Comparison of ENCODE assay signal across 29 cellular contexts in the genomic region with DNA sequence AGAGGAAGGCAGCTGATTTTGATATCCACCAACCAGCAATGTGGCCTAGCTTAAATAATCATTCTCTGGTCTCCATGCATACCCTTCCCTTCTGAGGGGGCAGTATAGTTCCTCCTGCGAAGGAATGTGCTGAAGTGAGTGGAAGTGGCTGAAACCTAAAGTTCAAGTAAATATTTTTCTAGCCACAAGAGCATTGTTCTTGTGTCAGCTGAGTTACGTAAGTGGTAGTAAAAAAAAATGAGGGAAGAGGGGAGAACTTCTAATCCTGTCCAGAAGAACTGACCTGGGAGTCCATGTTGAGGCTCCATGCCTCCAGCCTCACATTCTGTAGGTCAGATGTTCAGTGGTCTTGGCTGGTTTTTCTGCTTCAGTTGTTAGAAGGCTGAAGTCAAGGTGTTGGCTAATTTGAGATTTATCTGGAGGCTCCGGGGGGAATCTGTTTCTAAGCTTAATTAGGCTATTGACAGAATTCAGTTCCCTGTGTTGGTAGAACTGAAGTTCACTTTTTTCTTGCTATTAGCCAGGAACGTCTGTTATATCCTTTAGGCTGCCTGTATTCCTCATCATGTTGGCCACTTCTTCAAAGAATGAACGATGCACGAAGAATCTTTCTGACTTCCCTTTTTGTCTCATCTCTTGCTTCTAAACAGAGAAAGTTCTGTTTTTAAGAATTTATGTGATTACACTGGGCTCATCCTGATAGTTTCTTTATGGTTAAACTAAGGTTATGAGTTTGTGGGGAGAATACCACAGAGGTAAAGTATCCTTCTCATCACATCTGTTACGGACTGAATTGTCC.
DNase-seq lines count a peak whose midpoint lies in the region; ATAC-seq and TF ChIP-seq lines count a peak whose summit lies in the region.
"Had no signal": no experiment of that assay in that cellular context is flagged by ENCODE, and none has a peak within 500 bp of the region (broad histone marks: within the 10 kb centered on the region; RNA-seq: fewer than 3 reads in every experiment).

No MANE protein-coding gene starts in this region.

- no peaks in the 10 kb centered on the region for H3F3A ChIP-seq in neural progenitor cell (ENCODE audit: low read depth)

- DNase-seq in H4 (ENCODE audit: low spot score) = peak; percentile 36
- peak; percentile 28 for DNase-seq in SKM-1 (lab: John Stamatoyannopoulos, UW; ENCODE audit: unreplicated experiment)
- DNase-seq in epithelial cell of proximal tubule (ENCODE audit: low read depth) = peak; percentile 40
- peak; percentile 91 for DNase-seq in renal cortical epithelial cell (ENCODE audit: low read depth)
- DNase-seq in neural progenitor cell (ENCODE audit: low spot score) = no peak
- DNase-seq in DMS 273 treated with DMSO at 0.1 percent for 48 hours (lab: John Stamatoyannopoulos, UW) = no peak
- DNase-seq: activated CD4-positive, alpha-beta T cell treated with anti-CD3 and anti-CD28 coated beads for 48 hours; activated naive CD4-positive, alpha-beta T cell treated with anti-CD3 and anti-CD28 coated beads, Interleukin-2, amount 10 ng/mL, durations not matched to agents 7 days and 5 days; amygdala; CD4-positive, CD25-positive, alpha-beta regulatory T cell; effector memory CD8-positive, alpha-beta T cell; HCEC 1CT; hypothalamus; IMR-90; NCI-H1694; NCI-H2171 treated with DMSO at 0.1 percent for 48 hours; NCI-H524 treated with DMSO at 0.1 percent for 48 hours; posterior cingulate gyrus; stimulated activated CD8-positive, alpha-beta memory T cell treated with anti-CD3 and anti-CD28 coated beads, Interleukin-4, amount 100 ng/mL, for 48 hours; stomach; T-helper 2 cell; tibial artery had no signal

- H3K9ac ChIP-seq in neural progenitor cell = no peak overlapping the region

- H3K79me2 ChIP-seq in neural progenitor cell (ENCODE audit: low read depth) = no peaks in the 10 kb centered on the region

- H3K4me3 ChIP-seq in epithelial cell of proximal tubule (ENCODE audit: low read depth, low read length) = no peak overlapping the region
- H3K4me3 ChIP-seq in neural progenitor cell = no peak overlapping the region
- H3K4me3 ChIP-seq: breast epithelium, coronary artery, gastroesophageal sphincter, lung, SJSA1, stomach, tibial artery had no signal

- H3K36me3 Mint-ChIP-seq in neural progenitor cell = no peaks in the 10 kb centered on the region
- H3K36me3 Mint-ChIP-seq: activated naive CD4-positive, alpha-beta T cell treated with anti-CD3 and anti-CD28 coated beads, Interleukin-2, amount 10 ng/mL, durations not matched to agents 7 days and 5 days; CD4-positive, CD25-positive, alpha-beta regulatory T cell had no signal

- no peaks in the 10 kb centered on the region for H3K9me3 Mint-ChIP-seq in neural progenitor cell
- H3K9me3 Mint-ChIP-seq: activated naive CD4-positive, alpha-beta T cell treated with anti-CD3 and anti-CD28 coated beads, Interleukin-2, amount 10 ng/mL, durations not matched to agents 7 days and 5 days; effector memory CD8-positive, alpha-beta T cell had no signal

- H3K36me3 ChIP-seq in neural progenitor cell = no peaks in the 10 kb centered on the region
- H3K36me3 ChIP-seq: breast epithelium, gastroesophageal sphincter, SJSA1, stomach, tibial artery had no signal

- TF ChIP-seq CTCF in epithelial cell of proximal tubule (conservative IDR thresholded peaks at IDR 0.05; ENCODE audit: low read depth, low read length) (peak; percentile 9), neural progenitor cell (IDR thresholded peaks at IDR 0.05) (no peak)

- no peaks in the 10 kb centered on the region for H3K4me1 ChIP-seq in neural progenitor cell
- H3K4me1 ChIP-seq: breast epithelium, gastroesophageal sphincter, SJSA1, stomach, tibial artery had no signal

- H2AFZ ChIP-seq in neural progenitor cell (replicated peaks) = no peak overlapping the region

- no peak overlapping the region for H3K27ac Mint-ChIP-seq in neural progenitor cell
- H3K27ac Mint-ChIP-seq: activated naive CD4-positive, alpha-beta T cell treated with anti-CD3 and anti-CD28 coated beads, Interleukin-2, amount 10 ng/mL, durations not matched to agents 7 days and 5 days; CD4-positive, CD25-positive, alpha-beta regulatory T cell; effector memory CD8-positive, alpha-beta T cell had no signal

- peaks cover 2% of the 10 kb centered on the region for H3K27me3 Mint-ChIP-seq in neural progenitor cell (ENCODE audit: insufficient read depth, low read depth)

- H3K9me3 ChIP-seq in neural progenitor cell (ENCODE audit: low read depth) = no peaks in the 10 kb centered on the region
- H3K9me3 ChIP-seq: tibial artery had no signal

- no peak overlapping the region for H3K27ac ChIP-seq in neural progenitor cell
- H3K27ac ChIP-seq: breast epithelium, coronary artery, gastroesophageal sphincter, SJSA1, stomach, tibial artery had no signal

- H4K20me1 ChIP-seq in neural progenitor cell (ENCODE audit: low read depth) = no peaks in the 10 kb centered on the region

- H3K4me1 Mint-ChIP-seq in neural progenitor cell = no peaks in the 10 kb centered on the region
- H3K4me1 Mint-ChIP-seq: activated naive CD4-positive, alpha-beta T cell treated with anti-CD3 and anti-CD28 coated beads, Interleukin-2, amount 10 ng/mL, durations not matched to agents 7 days and 5 days; CD4-positive, CD25-positive, alpha-beta regulatory T cell had no signal

- H3K27me3 ChIP-seq in neural progenitor cell = peaks cover 3% of the 10 kb centered on the region
- H3K27me3 ChIP-seq: breast epithelium, SJSA1 had no signal

- no peak overlapping the region for H3K4me3 Mint-ChIP-seq in neural progenitor cell
- H3K4me3 Mint-ChIP-seq: activated naive CD4-positive, alpha-beta T cell treated with anti-CD3 and anti-CD28 coated beads, Interleukin-2, amount 10 ng/mL, durations not matched to agents 7 days and 5 days; CD4-positive, CD25-positive, alpha-beta regulatory T cell; effector memory CD8-positive, alpha-beta T cell had no signal

- ATAC-seq in GM21515 (IDR thresholded peaks at IDR 0.05; ENCODE audit: unreplicated experiment) (no peak), GM21576 (IDR thresholded peaks at IDR 0.05; ENCODE audit: unreplicated experiment) (no peak)
- ATAC-seq: effector memory CD8-positive, alpha-beta T cell; gastroesophageal sphincter had no signal

- no peak overlapping the region for H3K4me2 ChIP-seq in neural progenitor cell

Comparison
In these comparisons a context has a peak if more than half of its experiments do, and no peak if none do; other contexts are left out.
1. DNase-seq: peak in H4 (single experiment), SKM-1 (single experiment), epithelial cell of proximal tubule (single experiment) and renal cortical epithelial cell (single experiment); none in neural progenitor cell (single experiment) and DMS 273 treated with DMSO at 0.1 percent for 48 hours (single experiment).